In genomic region chr1:173506437-173506836, GRCh38 we compare ENCODE assay signal across 8 cellular contexts. TPM values are rescaled to one million over a fixed set of nuclear protein-coding genes. Genes with fewer than 3 reads are reported as not detected.
A peak's percentile ranks its signal among the peaks of the same experiment; 100 is the strongest.
DNase-seq lines count a peak whose midpoint lies in the region; FAIRE-seq and TF ChIP-seq lines count a peak whose summit lies in the region.
"Had no signal": no experiment of that assay in that cellular context is flagged by ENCODE, and none has a peak within 500 bp of the region (broad histone marks: within the 10 kb centered on the region; RNA-seq: fewer than 3 reads in every experiment).

No MANE protein-coding gene starts in this region.

- no peak overlapping the region for H3K9ac ChIP-seq in H1 (replicated peaks in 1 of 4; ENCODE audit: extremely low read depth in 1 of 4, low read depth in 3 of 4, low read length in 3 of 4)

- CTCF ChIA-PET in H1 (lab: Charles Lee; ENCODE audit: partially characterized antibody): interaction anchor here (0.6 to 2.5 kb wide), 20 partner anchors 9 to 118 kb away, joined by 3 to 18 read pairs (median 4); partner anchors contain the start of gene SLC9C2

- no peak overlapping the region for H2BK120ac ChIP-seq in H1 (replicated peaks; ENCODE audit: low read depth, low read length)

- TF ChIP-seq POLR2A in H54 (IDR thresholded peaks at IDR 0.05; ENCODE audit: low read depth, low read length) (no peak), H1 (IDR thresholded peaks at IDR 0.05; ENCODE audit: control extremely low read depth in 1 of 2, low read depth in 2 of 2, low read length in 2 of 2) (no peak)

- H2BK20ac ChIP-seq in H1 (ENCODE audit: low read length): no peak overlapping the region

- WGBS in H1 (ENCODE audit: extremely low coverage in 1 of 2, insufficient coverage in 1 of 2, insufficient read length in 1 of 2, insufficient replicate concordance in 2 of 2, low coverage in 1 of 2, low lambda C conversion rate in 2 of 2, missing lambda C conversion rate in 1 of 2), 2 experiments: 84% methylated on average over 6 of the region's 6 CpGs; no CpG with 5 or more reads in 1 of the 2 experiments

- H3K79me2 ChIP-seq in H1 (ENCODE audit: control insufficient read depth in 1 of 2, insufficient read depth in 2 of 2, low read length in 2 of 2): no peaks in the 10 kb centered on the region

- no peak overlapping the region for H3K4me2 ChIP-seq in H1 (ENCODE audit: insufficient read depth in 1 of 2, low read depth in 2 of 2, low read length in 2 of 2)

- peak; percentile 47 to 74 (median 57) for TF ChIP-seq CTCF in H1 (IDR thresholded peaks at IDR 0.05; ENCODE audit: control extremely low read depth in 1 of 3, insufficient read depth in 1 of 3, low read depth in 1 of 3, low read length in 3 of 3)

- no peaks in the 10 kb centered on the region for H3K79me1 ChIP-seq in H1 (ENCODE audit: low read depth, low read length)

- no peak overlapping the region for H4K5ac ChIP-seq in H1 (ENCODE audit: insufficient read length, low read depth, low read length)

- H3K23ac ChIP-seq in H1 (ENCODE audit: insufficient read length): no peak overlapping the region

- H3K9me3 ChIP-seq in H1 (ENCODE audit: insufficient read depth in 2 of 2, low read depth in 1 of 2, low read length in 1 of 2): no peaks in the 10 kb centered on the region

- H3K14ac ChIP-seq in H1 (ENCODE audit: insufficient read length): no peak overlapping the region

- H2BK15ac ChIP-seq in H1 (ENCODE audit: low read length): no peak overlapping the region

- H3K27me3 ChIP-seq in H1 (replicated peaks in 1 of 4; ENCODE audit: control insufficient read depth in 3 of 4, extremely low read depth in 1 of 4, insufficient read depth in 3 of 4, low read length in 3 of 4): no peaks in the 10 kb centered on the region

- no peak overlapping the region for H4K8ac ChIP-seq in H1 (ENCODE audit: extremely low read depth, insufficient read depth, low read length)

- 0 out of 2 replicates have a peak overlapping the region, but pooled peaks have one; percentile 4 for H3K18ac ChIP-seq in H1 (ENCODE audit: extremely low read depth, low read length)

- H3K4ac ChIP-seq in H1 (replicated peaks; ENCODE audit: insufficient read length, low read depth, low read length): no peak overlapping the region

- POLR2A ChIA-PET in H1 (lab: Charles Lee; ENCODE audit: partially characterized antibody): interaction anchor here (1.2 to 3.9 kb wide), 4 partner anchors 15 to 516 kb away, joined by 3 to 18 read pairs (median 4); partner anchors contain the start of genes GAS5, PRDX6, RC3H1 and ZBTB37

- H2BK5ac ChIP-seq in H1 (ENCODE audit: low read depth, low read length): peak overlapping the region; percentile 63; the same call in 1 of the 2 replicates

- no peak overlapping the region for H3K56ac ChIP-seq in H1 (replicated peaks; ENCODE audit: insufficient read length, low read depth, low read length)

- no peaks in the 10 kb centered on the region for H4K20me1 ChIP-seq in H1 (replicated peaks in 1 of 2; ENCODE audit: control insufficient read depth in 1 of 2, insufficient read depth in 2 of 2, low read length in 2 of 2)

- DNase-seq in H54 (ENCODE audit: insufficient read length, low spot score): peak; percentile 18
- DNase-seq in NCI-H460 (ENCODE audit: extremely low read depth, low read depth): peak; percentile 44
- peak in 1 of 2 experiments; percentile 58 for DNase-seq in H1 (ENCODE audit: low read depth in 1 of 2, low spot score in 2 of 2)
- DNase-seq in renal cortical epithelial cell (ENCODE audit: low read depth): peak; percentile 63
- DNase-seq in SKM-1 treated with dmso at 0.1 percent for 144 hours (lab: John Stamatoyannopoulos, UW; ENCODE audit: unreplicated experiment): no peak
- DNase-seq in stimulated activated CD4-positive, alpha-beta T cell treated with anti-CD3 and anti-CD28 coated beads, Interleukin-2, amount 100 ng/mL, for 24 hours: no peak
- no peak for DNase-seq in NCI-H345 (lab: John Stamatoyannopoulos, UW)
- DNase-seq: stimulated activated naive CD4-positive, alpha-beta T cell treated with Interleukin-2 at 50 U/mL for 16 hours had no signal

- H3K36me3 ChIP-seq in H1 (ENCODE audit: control insufficient read depth in 2 of 4, insufficient read depth in 4 of 4, low read length in 3 of 4): no peaks in the 10 kb centered on the region

- H3K23me2 ChIP-seq in H1 (ENCODE audit: low read depth, low read length): no peaks in the 10 kb centered on the region

- H3K27ac ChIP-seq in H1 (ENCODE audit: low read depth, low read length): no peak overlapping the region

- peak; percentile 72 to 77 for TF ChIP-seq RAD21 in H1 (IDR thresholded peaks at IDR 0.05 in 1 of 2, conservative IDR thresholded peaks at IDR 0.05 in 1 of 2; ENCODE audit: low read depth in 2 of 2, low read length in 2 of 2)

- FAIRE-seq in H54 (lab: Jason Lieb, UNC) (no peak), H1 (lab: Jason Lieb, UNC) (peak; percentile 76)

- H4K91ac ChIP-seq in H1 (replicated peaks; ENCODE audit: insufficient read length, low read length): no peak overlapping the region

- peak overlapping the region; percentile 29; the same call in 1 of the 2 replicates for H2BK12ac ChIP-seq in H1 (ENCODE audit: low read depth, low read length)

- no peak overlapping the region for H3K4me3 ChIP-seq in H1 (ENCODE audit: extremely low read depth in 1 of 4, insufficient read depth in 2 of 4, low read depth in 3 of 4, low read length in 4 of 4)

- no peak overlapping the region for H2AK5ac ChIP-seq in H1 (ENCODE audit: low read depth, low read length)

- peaks cover 5 to 9% (median 7%) of the 10 kb centered on the region in 4 experiments; a peak in 5 of 7 replicates for H3K4me1 ChIP-seq in H1 (replicated peaks in 1 of 4; ENCODE audit: control insufficient read depth in 3 of 4, insufficient read depth in 4 of 4, low read length in 3 of 4)

- no peak overlapping the region for H2AFZ ChIP-seq in H1 (ENCODE audit: low read length)

- no peak for TF ChIP-seq EP300 in H1 (IDR thresholded peaks at IDR 0.05; ENCODE audit: borderline replicate concordance in 1 of 2, low read depth in 2 of 2, low read length in 2 of 2)

TF ChIP-seq in H1, 55 proteins besides CTCF, POLR2A, EP300 and RAD21:
- TF ChIP-seq SIN3A (conservative IDR thresholded peaks at IDR 0.05 in 1 of 2, IDR thresholded peaks at IDR 0.05 in 1 of 2; ENCODE audit: low read depth in 1 of 2, low read length in 2 of 2): 0 out of 4 replicates have a peak, but pooled peaks of 1 of the 2 experiments have one; percentile 15
- TF ChIP-seq TCF12 (IDR thresholded peaks at IDR 0.05; ENCODE audit: low read depth, low read length): no peak
TF ChIP-seq in H1: peak in this region for 1.

RNA-seq across cellular contexts. Expression of gene PRDX6, which starts 29.3 kb away (rescaled TPM):
- total RNA-seq in NCI-H460 (2014; rRNA removed; shearing (Covaris generic)): 594 and 603 TPM in 2 replicates
- 309 and 361 TPM in 2 replicates for polyA plus RNA-seq in NCI-H460 (2014; cell fraction: nucleus; rRNA removed)
- 657 and 677 TPM in 2 replicates for total RNA-seq in H1 (2021; fragmentation: NEBNext Ultra II Directional; extraction: Animal tissue kit (Norgen Biotek cat#: 25700))
- polyA plus RNA-seq in H1 (2011; rRNA removed): 219 and 348 TPM in 2 replicates
- 345 TPM for polyA plus RNA-seq in H1 (2011; cell fraction: cytosol; rRNA removed)
- polyA plus RNA-seq in H1 (2011; cell fraction: nucleus; rRNA removed): 273 TPM
- 544 to 609 TPM (median 590 TPM) in 4 replicates for polyA plus RNA-seq in H1 (2012, experiment 1 of 2)
- 449 TPM for polyA plus RNA-seq in H1 (2012, experiment 2 of 2)
- polyA plus RNA-seq in H1 (2013, experiment 1 of 2): 343 TPM
- polyA plus RNA-seq in H1 (2013, experiment 2 of 2): 345 TPM
- polyA minus RNA-seq in H1 (2011; rRNA and poly(A)+ RNA removed): 589 and 621 TPM in 2 replicates
- polyA minus RNA-seq in H1 (2011; cell fraction: cytosol; rRNA and poly(A)+ RNA removed): 606 TPM
- 293 TPM for polyA minus RNA-seq in H1 (2011; cell fraction: nucleus; rRNA and poly(A)+ RNA removed)
- total RNA-seq in renal cortical epithelial cell: 354 and 387 TPM in 2 replicates

Comparison
In these comparisons a context has a peak if more than half of its experiments do, and no peak if none do; other contexts are left out.
1. DNase-seq: peak in H54 (single experiment), NCI-H460 (single experiment) and renal cortical epithelial cell (single experiment); none in SKM-1 treated with dmso at 0.1 percent for 144 hours (single experiment), stimulated activated CD4-positive, alpha-beta T cell treated with anti-CD3 and anti-CD28 coated beads, Interleukin-2, amount 100 ng/mL, for 24 hours (0 of 2) and NCI-H345 (single experiment).